Comparison of ENCODE assay signal across 18 cellular contexts in the genomic region with DNA sequence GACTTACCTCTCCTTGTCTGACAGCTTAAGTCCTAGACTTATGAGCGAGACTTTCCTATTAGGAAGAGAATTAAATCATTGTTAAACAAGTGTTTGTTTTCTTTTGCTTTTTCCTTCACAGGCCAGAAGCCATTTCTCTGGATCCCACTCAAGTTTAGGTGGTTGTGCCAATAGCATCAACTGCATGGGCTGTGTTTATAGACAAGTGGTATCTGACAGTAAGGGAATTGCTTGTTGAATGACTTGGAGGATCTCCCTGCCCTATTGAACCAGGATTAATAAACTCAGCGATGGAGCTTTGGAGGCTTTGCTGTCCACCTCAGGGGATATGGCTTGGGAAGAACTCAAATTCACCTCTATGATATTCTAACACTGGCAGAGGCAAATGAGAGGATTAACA. TPM values are rescaled to one million over a fixed set of nuclear protein-coding genes. Genes with fewer than 3 reads are reported as not detected.
DNase-seq lines count a peak whose midpoint lies in the region; ATAC-seq, FAIRE-seq and TF ChIP-seq lines count a peak whose summit lies in the region.
"Had no signal": no experiment of that assay in that cellular context is flagged by ENCODE, and none has a peak within 500 bp of the region (broad histone marks: within the 10 kb centered on the region; RNA-seq: fewer than 3 reads in every experiment).

No MANE protein-coding gene starts in this region.

- intact Hi-C loops in left ventricle myocardium inferior (cut with micrococcal nuclease) = no loop called here

- no peak overlapping the region for H4K91ac ChIP-seq in mesenchymal stem cell (ENCODE audit: low read length)

- H3K4me3 ChIP-seq in RWPE2 (ENCODE audit: severe bottlenecking) = no peak overlapping the region
- no peak overlapping the region for H3K4me3 ChIP-seq in mesenchymal stem cell (ENCODE audit: insufficient read depth in 1 of 2, low read depth in 1 of 2, low read length in 2 of 2)
- H3K4me3 ChIP-seq in left ventricle myocardium inferior = no peak overlapping the region

- H2BK12ac ChIP-seq in mesenchymal stem cell (ENCODE audit: low read length in 2 of 2) = no peak overlapping the region

- no peak overlapping the region for H3K4me2 ChIP-seq in mesenchymal stem cell (ENCODE audit: low read length, poor library complexity, severe bottlenecking)

- peaks cover 22% of the 10 kb centered on the region for H3K4me1 ChIP-seq in RWPE2 (ENCODE audit: insufficient read depth, poor library complexity, severe bottlenecking)
- H3K4me1 ChIP-seq in mesenchymal stem cell (ENCODE audit: control insufficient read depth, insufficient read depth, low read depth, low read length) = peaks cover 6% of the 10 kb centered on the region
- H3K4me1 ChIP-seq in left ventricle myocardium inferior = no peaks in the 10 kb centered on the region

- H2BK5ac ChIP-seq in mesenchymal stem cell (ENCODE audit: low read depth, low read length, poor library complexity, severe bottlenecking) = no peak overlapping the region

- TF ChIP-seq CTCF in D721Med (IDR thresholded peaks at IDR 0.05; ENCODE audit: insufficient read depth, missing control alignments) (no peak), RWPE2 (IDR thresholded peaks at IDR 0.05; ENCODE audit: poor library complexity, severe bottlenecking) (no peak), left ventricle myocardium inferior (IDR thresholded peaks at IDR 0.05; ENCODE audit: borderline replicate concordance) (no peak)

- no peak overlapping the region for H3K14ac ChIP-seq in mesenchymal stem cell (ENCODE audit: low read length in 2 of 2)

- H2AK5ac ChIP-seq in mesenchymal stem cell (ENCODE audit: low read length, severe bottlenecking) = peak overlapping the region; percentile 50

- H2BK15ac ChIP-seq in mesenchymal stem cell (ENCODE audit: low read depth, poor library complexity, severe bottlenecking) = peak overlapping the region; percentile 21

- H3K9me3 ChIP-seq in RWPE2 (ENCODE audit: severe bottlenecking) = no peaks in the 10 kb centered on the region
- peaks cover 5% of the 10 kb centered on the region for H3K9me3 ChIP-seq in mesenchymal stem cell (ENCODE audit: control insufficient read depth, low read length)
- H3K9me3 ChIP-seq in left ventricle myocardium inferior (replicated peaks) = peaks cover 16% of the 10 kb centered on the region
- H3K9me3 ChIP-seq: BE2C had no signal

- H4K8ac ChIP-seq in mesenchymal stem cell (ENCODE audit: low read length) = no peak overlapping the region

- H3K36me3 ChIP-seq in RWPE2 (ENCODE audit: low read depth) (no peaks in the 10 kb centered on the region), mesenchymal stem cell (ENCODE audit: control insufficient read depth in 1 of 2, insufficient read depth in 2 of 2, low read depth in 1 of 2, low read length in 2 of 2) (no peaks in the 10 kb centered on the region), left ventricle myocardium inferior (no peaks in the 10 kb centered on the region)
- H3K36me3 ChIP-seq: BE2C had no signal

- H3K18ac ChIP-seq in mesenchymal stem cell (ENCODE audit: low read depth in 1 of 2, low read length in 2 of 2) = no peak overlapping the region

- peak overlapping the region; percentile 91 for H3K27ac ChIP-seq in RWPE2 (ENCODE audit: poor library complexity, severe bottlenecking)
- H3K27ac ChIP-seq in mesenchymal stem cell (ENCODE audit: low read length, poor library complexity, severe bottlenecking) = no peak overlapping the region
- H3K27ac ChIP-seq in left ventricle myocardium inferior (replicated peaks) = no peak overlapping the region
- H3K27ac ChIP-seq: C4-2B had no signal

- DNase-seq in D721Med (ENCODE audit: insufficient read length, low spot score) (no peak), RWPE2 (ENCODE audit: low spot score) (no peak), cerebellar cortex (ENCODE audit: low spot score) (peak; percentile 87), mesenchymal stem cell (no peak), left ventricle myocardium inferior (no peak)
- DNase-seq in activated naive CD4-positive, alpha-beta T cell (lab: John Stamatoyannopoulos, UW) = no peak
- DNase-seq: BE2C; CD4-positive, alpha-beta memory T cell; DMS153; DMS79 treated with DMSO at 0.1 percent for 48 hours; EL; GDM1; HCEC 1CT; HFFc6 had no signal

- WGBS in mesenchymal stem cell = 87% methylated on average over 2 of the region's 2 CpGs

- peak; percentile 32 for FAIRE-seq in D721Med (lab: Jason Lieb, UNC)
- FAIRE-seq: A204.1, GM12892 had no signal

- no peak overlapping the region for H2AFZ ChIP-seq in mesenchymal stem cell (ENCODE audit: low read depth, low read length)

- no peak overlapping the region for H3K4ac ChIP-seq in mesenchymal stem cell (ENCODE audit: low read depth in 1 of 2, low read length in 2 of 2)

- ATAC-seq in RWPE2 (ENCODE audit: low read depth) (no peak), GM21390 (IDR thresholded peaks at IDR 0.05; ENCODE audit: unreplicated experiment) (no peak)

- H2BK120ac ChIP-seq in mesenchymal stem cell (ENCODE audit: low read depth, low read length) = no peak overlapping the region

- H3K23ac ChIP-seq in mesenchymal stem cell (ENCODE audit: low read length in 2 of 2) = no peak overlapping the region

- H3K9ac ChIP-seq in mesenchymal stem cell (ENCODE audit: low read length) = no peak overlapping the region

- H3K79me1 ChIP-seq in mesenchymal stem cell (replicated peaks; ENCODE audit: low read length, poor library complexity, severe bottlenecking) = no peaks in the 10 kb centered on the region

- no peaks in the 10 kb centered on the region for H3K27me3 ChIP-seq in RWPE2 (ENCODE audit: insufficient read depth, poor library complexity, severe bottlenecking)
- no peaks in the 10 kb centered on the region for H3K27me3 ChIP-seq in mesenchymal stem cell (ENCODE audit: control insufficient read depth in 1 of 2, insufficient read depth in 1 of 2, low read length in 2 of 2)
- peaks cover 53% of the 10 kb centered on the region for H3K27me3 ChIP-seq in left ventricle myocardium inferior (ENCODE audit: low read depth)
- H3K27me3 ChIP-seq: BE2C had no signal

RNA-seq across cellular contexts. Expression of a gene that starts 43.7 kb away (rescaled TPM):
- 3.3 TPM for polyA plus RNA-seq in mesenchymal stem cell (2013, experiment 1 of 2)
- 3.3 TPM for polyA plus RNA-seq in mesenchymal stem cell (2013, experiment 2 of 2)
- total RNA-seq in left ventricle myocardium inferior = 2.4 TPM
